In genomic region chr2:74197983-74198460, GRCh38 we compare ENCODE assay signal across 8 cellular contexts. TPM values are rescaled to one million over a fixed set of nuclear protein-coding genes. Genes with fewer than 3 reads are reported as not detected.
DNase-seq lines count a peak whose midpoint lies in the region; ATAC-seq and TF ChIP-seq lines count a peak whose summit lies in the region.

No MANE protein-coding gene starts in this region.

- peak overlapping the region; percentile 37 for H3K4me3 ChIP-seq in BE2C (ENCODE audit: low read depth, low read length)

- no peaks in the 10 kb centered on the region for H3K4me1 ChIP-seq in BE2C

- TF ChIP-seq CTCF in BE2C (IDR thresholded peaks at IDR 0.05; ENCODE audit: low read depth, low read length): no peak
- no peak for TF ChIP-seq CTCF in omental fat pad (IDR thresholded peaks at IDR 0.05)

- peak overlapping the region; percentile 83 to 99 (median 98) for H3K4me3 Mint-ChIP-seq in naive B cell

- ATAC-seq in naive B cell (ENCODE audit: low read depth in 2 of 2) (no peak), GM21367 (IDR thresholded peaks at IDR 0.05; ENCODE audit: unreplicated experiment) (no peak), omental fat pad (ENCODE audit: low FRiP score) (no peak), sciatic nerve (no peak)

- H3K36me3 Mint-ChIP-seq in naive B cell: no peaks in the 10 kb centered on the region

- no peaks in the 10 kb centered on the region for H3K9me3 Mint-ChIP-seq in naive B cell

- intact Hi-C loops in sciatic nerve (cut with DNase I): no loop called here

- H3K27ac ChIP-seq in KOPT-K1 (ENCODE audit: low read depth, low read length, poor library complexity, severe bottlenecking) (peak overlapping the region; percentile 91), caudate nucleus (ENCODE audit: low read depth, low read length) (peak overlapping the region; percentile 2)

- H3K36me3 ChIP-seq in BE2C: peaks cover 3% of the 10 kb centered on the region; the same call in 1 of the 2 replicates
- H3K36me3 ChIP-seq in KOPT-K1 (ENCODE audit: insufficient read depth, low read length): peaks cover 22% of the 10 kb centered on the region

- peak; percentile 91 for DNase-seq in BE2C
- DNase-seq in caudate nucleus (lab: John Stamatoyannopoulos, UW): no peak
- DNase-seq in naive B cell: no peak
- no peak for DNase-seq in SKM-1 (lab: John Stamatoyannopoulos, UW; ENCODE audit: unreplicated experiment)
- no peak for DNase-seq in omental fat pad (ENCODE audit: low spot score)
- no peak for DNase-seq in sciatic nerve (ENCODE audit: low spot score)

- no peaks in the 10 kb centered on the region for H3K9me3 ChIP-seq in BE2C
- H3K9me3 ChIP-seq in KOPT-K1 (ENCODE audit: insufficient read depth, low read length, poor library complexity, severe bottlenecking): no peaks in the 10 kb centered on the region

- peak overlapping the region; percentile 98 to 100 (median 99) for H3K27ac Mint-ChIP-seq in naive B cell

- no peaks in the 10 kb centered on the region for H3K27me3 ChIP-seq in BE2C

- H3K27me3 Mint-ChIP-seq in naive B cell: no peaks in the 10 kb centered on the region

- peaks cover 21 to 23% (median 22%) of the 10 kb centered on the region in 3 donors for H3K4me1 Mint-ChIP-seq in naive B cell

RNA-seq across cellular contexts. Expression of gene MTHFD2, which starts 0.4 kb away (rescaled TPM):
- polyA plus RNA-seq in BE2C (2012; ENCODE audit: insufficient read depth, insufficient read length, low read depth): 155 TPM
- polyA plus RNA-seq in naive B cell (ENCODE audit: low read depth in 6 of 6): 1 to 10 TPM; 1.4 to 8.0 (median 4.6) TPM
- 100 to 1,000 TPM in 1 of 4 donors, 10 to 100 TPM in 3; 34.8 to 111 (median 46.5) TPM for total RNA-seq in omental fat pad
- total RNA-seq in sciatic nerve: 18.6 TPM

RNA-seq across cellular contexts. Expression of gene MOB1A, which starts 19.3 kb away (rescaled TPM):
- polyA plus RNA-seq in BE2C (2012; ENCODE audit: insufficient read depth, insufficient read length, low read depth): 5.9 TPM
- polyA plus RNA-seq in naive B cell (ENCODE audit: low read depth in 6 of 6): 100 to 1,000 TPM; 217 to 269 (median 220) TPM
- total RNA-seq in omental fat pad: 100 to 1,000 TPM in 1 of 4 donors, 10 to 100 TPM in 3; 84.9 to 109 (median 93.2) TPM
- 82.7 TPM for total RNA-seq in sciatic nerve

RNA-seq across cellular contexts. Expression of gene BOLA3, which starts 50.3 kb away (rescaled TPM):
- polyA plus RNA-seq in BE2C (2012; ENCODE audit: insufficient read depth, insufficient read length, low read depth): 50.6 TPM
- 10 to 100 TPM; 25.2 to 36.9 (median 31.4) TPM for polyA plus RNA-seq in naive B cell (ENCODE audit: low read depth in 6 of 6)
- total RNA-seq in omental fat pad: 10 to 100 TPM; 27.6 to 54.3 (median 39.6) TPM
- 13.0 TPM for total RNA-seq in sciatic nerve
